ENCODE assay signal across 8 cellular contexts in the genomic region with DNA sequence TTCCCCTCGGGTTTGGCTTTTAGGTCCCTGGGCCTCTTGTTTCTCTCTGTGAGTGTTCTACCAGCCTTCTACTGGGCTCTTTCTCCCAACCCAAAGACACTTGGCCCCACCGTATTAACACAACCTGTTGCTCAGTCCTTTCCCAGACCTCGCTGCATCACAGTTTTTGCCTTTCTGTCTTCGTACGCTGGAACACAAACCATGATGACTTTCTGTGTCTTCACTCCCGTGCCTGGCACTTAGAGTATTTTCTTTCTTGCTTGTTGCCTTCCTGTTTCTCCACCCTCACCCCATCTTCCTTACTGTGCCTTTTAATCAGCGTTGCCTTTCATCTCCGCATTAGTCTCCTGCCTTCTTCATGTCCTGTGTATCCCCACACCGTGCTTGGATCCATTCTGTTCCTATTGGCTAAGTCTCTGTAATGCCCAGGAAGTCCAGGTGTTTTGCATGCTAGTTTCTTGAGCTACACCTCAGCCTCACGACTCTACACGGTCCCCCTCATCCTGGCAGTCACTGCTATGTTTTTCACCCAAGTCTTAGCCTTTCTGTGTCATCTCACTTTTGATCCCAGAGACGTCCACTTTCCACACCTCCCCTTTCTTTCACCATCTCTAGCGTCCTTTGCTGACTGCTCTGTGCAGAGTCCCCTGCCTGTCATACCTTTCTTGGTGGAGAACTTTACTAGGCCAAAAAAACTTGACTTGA. TPM values are rescaled to one million over a fixed set of nuclear protein-coding genes. Genes with fewer than 3 reads are reported as not detected.
DNase-seq lines count a peak whose midpoint lies in the region; ATAC-seq, FAIRE-seq and TF ChIP-seq lines count a peak whose summit lies in the region.

No MANE protein-coding gene starts in this region.

- peak overlapping the region; percentile 68 for H3K27ac ChIP-seq in SU-DHL-6 (ENCODE audit: low read depth, low read length)

- H2AFZ ChIP-seq in SU-DHL-6 (ENCODE audit: low read depth, low read length, severe bottlenecking) = no peak overlapping the region

- H3K4me3 ChIP-seq in SU-DHL-6 (ENCODE audit: insufficient read depth, low read length, poor library complexity, severe bottlenecking) (peak overlapping the region; percentile 89), fibroblast of pulmonary artery (replicated peaks; ENCODE audit: low read depth, low read length) (peak overlapping the region; percentile 78), skeletal muscle cell (ENCODE audit: low read depth, low read length) (peak overlapping the region; percentile 94)

- DNase-seq in GM19239 (ENCODE audit: insufficient read length, low spot score) (no peak), fibroblast of pulmonary artery (ENCODE audit: low read depth) (no peak), skeletal muscle cell (ENCODE audit: low read depth) (no peak), NCI-H524 treated with DMSO at 0.1 percent for 48 hours (lab: John Stamatoyannopoulos, UW) (no peak), H4 (ENCODE audit: low spot score) (no peak)
- no peak for DNase-seq in NK-92 treated with Interleukin-12 subunit alpha and Interleukin-12 subunit beta, amount 100 ng/mL, for 24 hours (lab: John Stamatoyannopoulos, UW)

- peaks cover 61% of the 10 kb centered on the region for H3K79me2 ChIP-seq in SU-DHL-6 (ENCODE audit: insufficient read depth, low read length)

- peak; percentile 62 for FAIRE-seq in GM19239 (lab: Jason Lieb, UNC)

- no peaks in the 10 kb centered on the region for H3F3A ChIP-seq in SU-DHL-6 (ENCODE audit: insufficient read depth)

- no peak for ATAC-seq in HG02885 (IDR thresholded peaks at IDR 0.05; ENCODE audit: poor library complexity, unreplicated experiment)

- H3K9ac ChIP-seq in SU-DHL-6 (ENCODE audit: low read length) = peak overlapping the region; percentile 96

- no peaks in the 10 kb centered on the region for H3K9me3 ChIP-seq in SU-DHL-6 (ENCODE audit: insufficient read depth, low read length)

- peaks cover 4% of the 10 kb centered on the region; the same call in 1 of the 2 replicates for H4K20me1 ChIP-seq in SU-DHL-6 (ENCODE audit: low read depth, low read length)

- no peak for TF ChIP-seq CTCF in SU-DHL-6 (IDR thresholded peaks at IDR 0.05; ENCODE audit: insufficient read depth, low read length, poor library complexity, severe bottlenecking)
- TF ChIP-seq CTCF in fibroblast of pulmonary artery (IDR thresholded peaks at IDR 0.05; ENCODE audit: low read length, missing control alignments) = no peak

- peak overlapping the region; percentile 83 for H3K4me2 ChIP-seq in SU-DHL-6 (ENCODE audit: low read depth, low read length, poor library complexity, severe bottlenecking)

- H3K36me3 ChIP-seq in SU-DHL-6 (ENCODE audit: low read length) = no peaks in the 10 kb centered on the region

- H3K9me2 ChIP-seq in SU-DHL-6 (replicated peaks; ENCODE audit: insufficient read depth, low read length) = no peaks in the 10 kb centered on the region

- H3K27me3 ChIP-seq in SU-DHL-6 (ENCODE audit: low read length) = no peaks in the 10 kb centered on the region

RNA-seq across cellular contexts. Expression of gene MARK2, which starts 1.6 kb away (rescaled TPM):
- 8.2 and 10.1 TPM in 2 replicates for total RNA-seq in H4 (2014; rRNA removed; shearing (Covaris generic))

RNA-seq across cellular contexts. Expression of gene SPINDOC, which starts 27.3 kb away (rescaled TPM):
- 13.1 and 14.4 TPM in 2 replicates for total RNA-seq in H4 (2014; rRNA removed; shearing (Covaris generic))
